ENCODE assay signal across 17 cellular contexts in the genomic region with DNA sequence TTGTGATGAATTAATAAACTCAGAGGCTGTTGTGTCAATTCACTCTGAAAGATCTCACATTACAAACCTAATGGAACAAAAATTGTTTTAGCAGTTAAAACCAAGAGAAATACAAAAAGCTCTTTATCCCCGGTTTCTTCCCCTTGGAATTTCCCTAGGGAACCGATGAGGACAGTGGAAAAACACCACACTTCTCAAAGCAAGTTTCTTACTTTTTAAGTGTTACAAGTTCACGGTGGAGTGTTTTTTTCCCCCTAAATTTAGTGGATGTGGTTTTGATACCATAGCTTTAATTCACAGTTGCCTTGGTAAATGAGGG.
"Had no signal": no experiment of that assay in that cellular context is flagged by ENCODE, and none has a peak within 500 bp of the region (broad histone marks: within the 10 kb centered on the region; RNA-seq: fewer than 3 reads in every experiment).

No MANE protein-coding gene starts in this region.

- H3K9me3 ChIP-seq: suprapubic skin, upper lobe of right lung had no signal

- DNase-seq: activated CD4-positive, alpha-beta T cell treated with anti-CD3 and anti-CD28 coated beads, Interleukin-2, amount 10 ng/mL, durations not matched to agents 24 days and 14 days; activated CD8-positive, alpha-beta T cell treated with anti-CD3 and anti-CD28 coated beads for 36 hours; activated naive CD4-positive, alpha-beta T cell treated with Interleukin-2 at 50 U/mL for 16 hours; activated T-cell treated with anti-CD3 and anti-CD28 coated beads, Interleukin-2, amount 50 U/mL, for 24 hours; brain microvascular endothelial cell; cortex of kidney; right cardiac atrium; stimulated activated CD4-positive, alpha-beta T cell treated with anti-CD3 and anti-CD28 coated beads, Interleukin-15, amount 100 ng/mL, for 24 hours; stimulated activated CD4-positive, alpha-beta T cell treated with anti-CD3 and anti-CD28 coated beads, Interleukin-2, amount 100 ng/mL, for 48 hours; stimulated activated naive CD8-positive, alpha-beta T cell treated with anti-CD3 and anti-CD28 coated beads, Interleukin-15, amount 100 ng/mL, for 72 hours; T-helper 1 cell; T-helper 9 cell; upper lobe of right lung had no signal

- H3K36me3 ChIP-seq: brain microvascular endothelial cell, neural progenitor cell, suprapubic skin, upper lobe of right lung had no signal

- H3K4me1 ChIP-seq: suprapubic skin had no signal

- H3K4me3 ChIP-seq: neural progenitor cell, skin epidermis, suprapubic skin, upper lobe of right lung had no signal

- H3K27ac ChIP-seq: brain microvascular endothelial cell, neural progenitor cell, suprapubic skin, upper lobe of right lung had no signal

- H3K27me3 ChIP-seq: brain microvascular endothelial cell, neural progenitor cell, upper lobe of right lung had no signal

- ATAC-seq: activated CD8-positive, alpha-beta T cell treated with anti-CD3 and anti-CD28 coated beads for 36 hours; esophagus mucosa; stimulated activated naive CD8-positive, alpha-beta T cell treated with anti-CD3 and anti-CD28 coated beads, Interleukin-15, amount 100 ng/mL, for 72 hours; upper lobe of right lung had no signal
